17 cellular contexts compared by ENCODE assay signal in genomic region chr22:46531776-46532175, GRCh38. TPM values are rescaled to one million over a fixed set of nuclear protein-coding genes. Genes with fewer than 3 reads are reported as not detected.
DNase-seq lines count a peak whose midpoint lies in the region; ATAC-seq, FAIRE-seq and TF ChIP-seq lines count a peak whose summit lies in the region.
"Had no signal": no experiment of that assay in that cellular context is flagged by ENCODE, and none has a peak within 500 bp of the region (broad histone marks: within the 10 kb centered on the region; RNA-seq: fewer than 3 reads in every experiment).

No MANE protein-coding gene starts in this region.

- FAIRE-seq in A549 (lab: Jason Lieb, UNC): no peak
- no peak for FAIRE-seq in RCC 7860 (lab: Jason Lieb, UNC)
- FAIRE-seq in bronchial epithelial cell (lab: Jason Lieb, UNC): no peak

- TF ChIP-seq EP300 in A549 (IDR thresholded peaks at IDR 0.05): no peak

- no peaks in the 10 kb centered on the region for H3K9me3 Mint-ChIP-seq in activated naive CD4-positive, alpha-beta T cell treated with anti-CD3 and anti-CD28 coated beads, Interleukin-2, amount 50 U/mL, for 72 hours

- peaks cover 64% of the 10 kb centered on the region for H3K4me1 ChIP-seq in A549

- POLR2A ChIA-PET in A549 (lab: Yijun Ruan, JAX): no interaction called here

- TF ChIP-seq RAD21 in A549 (conservative IDR thresholded peaks at IDR 0.05 in 1 of 2, IDR thresholded peaks at IDR 0.05 in 1 of 2): no peak

- TF ChIP-seq POLR2A in A549 (IDR thresholded peaks at IDR 0.05; ENCODE audit: low read length): no peak

- H3K9me3 ChIP-seq in A549: no peaks in the 10 kb centered on the region
- H3K9me3 ChIP-seq: BE2C had no signal

- peak overlapping the region; percentile 53; the same call in 2 of the 3 replicates for H3K4me3 ChIP-seq in A549
- H3K4me3 ChIP-seq in bronchial epithelial cell (ENCODE audit: low read depth, low read length): peak overlapping the region; percentile 63

- no peak for DNase-seq in A549 (ENCODE audit: low read depth in 1 of 2, low spot score in 1 of 2)
- DNase-seq in RCC 7860 (ENCODE audit: low spot score): peak; percentile 13
- DNase-seq in bronchial epithelial cell (ENCODE audit: low read depth): no peak
- DNase-seq in kidney tubule cell (ENCODE audit: low spot score): peak; percentile 55
- DNase-seq in amniotic stem cell (lab: John Stamatoyannopoulos, UW): no peak
- no peak for DNase-seq in NCI-H82 (lab: John Stamatoyannopoulos, UW)
- no peak for DNase-seq in NCI-H524 treated with DMSO at 0.1 percent for 48 hours (lab: John Stamatoyannopoulos, UW)
- DNase-seq in activated naive CD4-positive, alpha-beta T cell treated with anti-CD3 and anti-CD28 coated beads, Interleukin-2, amount 50 U/mL, for 72 hours (ENCODE audit: low spot score in 2 of 2): no peak
- DNase-seq: BE2C; CD4-positive, CD25-positive, alpha-beta regulatory T cell; COR-L47; GDM1; H9; NCI-H1694 treated with DMSO at 0.1 percent for 48 hours; NCI-H2227 treated with DMSO at 0.1 percent for 48 hours; NCI-H510A treated with DMSO at 0.1 percent for 48 hours had no signal

- H3K36me3 ChIP-seq in bronchial epithelial cell (ENCODE audit: control insufficient read depth, insufficient read depth, low read length): peaks cover 30% of the 10 kb centered on the region
- H3K36me3 ChIP-seq: BE2C had no signal

- no peaks in the 10 kb centered on the region for H3K27me3 ChIP-seq in bronchial epithelial cell (ENCODE audit: control insufficient read depth, insufficient read depth, low read length)

- CTCF ChIA-PET in A549 (lab: Yijun Ruan, JAX): interaction anchor here (0.7 to 3.1 kb wide), 6 partner anchors 25 to 176 kb away, joined by 3 to 12 read pairs (median 6); no protein-coding TSS in a partner anchor

- peak overlapping the region; percentile 91 for H3K4me2 ChIP-seq in A549

- 81% methylated on average over 7 of the region's 8 CpGs for WGBS in A549 (ENCODE audit: missing lambda C conversion rate)

- H3K36me3 Mint-ChIP-seq in activated naive CD4-positive, alpha-beta T cell treated with anti-CD3 and anti-CD28 coated beads, Interleukin-2, amount 50 U/mL, for 72 hours: no peaks in the 10 kb centered on the region

- H3K27ac ChIP-seq in A549: peak overlapping the region; percentile 87 to 91; a peak in 4 of 6 replicates

- TF ChIP-seq CTCF in A549 (IDR thresholded peaks at IDR 0.05) (no peak), bronchial epithelial cell (IDR thresholded peaks at IDR 0.05; ENCODE audit: insufficient read depth, low read length, severe bottlenecking) (no peak)

- H3K27ac Mint-ChIP-seq in activated naive CD4-positive, alpha-beta T cell treated with anti-CD3 and anti-CD28 coated beads, Interleukin-2, amount 50 U/mL, for 72 hours: no peak overlapping the region
- H3K27ac Mint-ChIP-seq: CD4-positive, CD25-positive, alpha-beta regulatory T cell; H9 had no signal

- ATAC-seq in A549: no peak
- no peak for ATAC-seq in activated naive CD4-positive, alpha-beta T cell treated with anti-CD3 and anti-CD28 coated beads, Interleukin-2, amount 50 U/mL, for 72 hours
- ATAC-seq: Right ventricle myocardium inferior had no signal

TF ChIP-seq in A549, 52 proteins besides CTCF, POLR2A, EP300 and RAD21:
- no peak for TF ChIP-seq ATOH8 (CRISPR knock-in tag; IDR thresholded peaks at IDR 0.05; ENCODE audit: low read depth)
- no peak for TF ChIP-seq EHMT2 (IDR thresholded peaks at IDR 0.05; ENCODE audit: low read depth)
- no peak for TF ChIP-seq MAZ (IDR thresholded peaks at IDR 0.05; ENCODE audit: borderline replicate concordance, low read depth, low read length)
- TF ChIP-seq CEBPB (IDR thresholded peaks at IDR 0.05): no peak
- TF ChIP-seq REST (IDR thresholded peaks at IDR 0.05): no peak
- TF ChIP-seq NFE2L2 (conservative IDR thresholded peaks at IDR 0.05; ENCODE audit: low read length): no peak
- no peak for TF ChIP-seq KDM5A (IDR thresholded peaks at IDR 0.05)
- TF ChIP-seq CBX2 (IDR thresholded peaks at IDR 0.05; ENCODE audit: borderline replicate concordance, low read depth): no peak
- TF ChIP-seq RCOR1 (IDR thresholded peaks at IDR 0.05; ENCODE audit: low read depth, low read length): no peak
- TF ChIP-seq SREBF2 (IDR thresholded peaks at IDR 0.05): no peak
- TF ChIP-seq MYC (IDR thresholded peaks at IDR 0.05; ENCODE audit: borderline replicate concordance, low read length): no peak
- TF ChIP-seq HOXB5 (CRISPR knock-in tag; IDR thresholded peaks at IDR 0.05): no peak

RNA-seq across cellular contexts. Expression of gene CELSR1, which starts 5.6 kb away (rescaled TPM):
- polyA plus RNA-seq in A549 (2011; rRNA removed) (15.3 and 19.4 TPM in 2 replicates), A549 (2017; fragmentation: RNase III; extraction: RNeasy Plus Mini Kit Qiagen cat#74134 plus additional on column Dnase treatment) (26.9 to 31.8 TPM (median 28.4 TPM) in 3 replicates)
- polyA plus RNA-seq in A549 (2012; cell fraction: cytosol; rRNA removed): 28.6 and 34.3 TPM in 2 replicates
- polyA plus RNA-seq in A549 (2012; cell fraction: nucleus; rRNA removed): 65.9 and 84.5 TPM in 2 replicates
- 40.5 and 50.8 TPM in 2 replicates for polyA minus RNA-seq in A549 (2011; rRNA and poly(A)+ RNA removed)
- 39.0 and 60.0 TPM in 2 replicates for total RNA-seq in bronchial epithelial cell
- 1 to 10 TPM in 1 of 2 donors, under 1 TPM in 1; 0.54 to 1.1 TPM for total RNA-seq in activated naive CD4-positive, alpha-beta T cell treated with anti-CD3 and anti-CD28 coated beads, Interleukin-2, amount 50 U/mL, for 72 hours

Comparison
In these comparisons a context has a peak if more than half of its experiments do, and no peak if none do; other contexts are left out.
1. DNase-seq: peak in RCC 7860 (single experiment) and kidney tubule cell (single experiment); none in A549 (0 of 2), bronchial epithelial cell (single experiment), amniotic stem cell (single experiment), NCI-H82 (single experiment), NCI-H524 treated with DMSO at 0.1 percent for 48 hours (single experiment) and activated naive CD4-positive, alpha-beta T cell treated with anti-CD3 and anti-CD28 coated beads, Interleukin-2, amount 50 U/mL, for 72 hours (0 of 2).
2. RNA of gene CELSR1, which starts 5.6 kb away (total RNA-seq): 39.0 to 60.0 TPM in bronchial epithelial cell; 0.54 to 1.1 TPM in activated naive CD4-positive, alpha-beta T cell treated with anti-CD3 and anti-CD28 coated beads, Interleukin-2, amount 50 U/mL, for 72 hours; every median in the first group is over 10 times any median in the second.